ENCODE assay signal across 15 cellular contexts in the genomic region with DNA sequence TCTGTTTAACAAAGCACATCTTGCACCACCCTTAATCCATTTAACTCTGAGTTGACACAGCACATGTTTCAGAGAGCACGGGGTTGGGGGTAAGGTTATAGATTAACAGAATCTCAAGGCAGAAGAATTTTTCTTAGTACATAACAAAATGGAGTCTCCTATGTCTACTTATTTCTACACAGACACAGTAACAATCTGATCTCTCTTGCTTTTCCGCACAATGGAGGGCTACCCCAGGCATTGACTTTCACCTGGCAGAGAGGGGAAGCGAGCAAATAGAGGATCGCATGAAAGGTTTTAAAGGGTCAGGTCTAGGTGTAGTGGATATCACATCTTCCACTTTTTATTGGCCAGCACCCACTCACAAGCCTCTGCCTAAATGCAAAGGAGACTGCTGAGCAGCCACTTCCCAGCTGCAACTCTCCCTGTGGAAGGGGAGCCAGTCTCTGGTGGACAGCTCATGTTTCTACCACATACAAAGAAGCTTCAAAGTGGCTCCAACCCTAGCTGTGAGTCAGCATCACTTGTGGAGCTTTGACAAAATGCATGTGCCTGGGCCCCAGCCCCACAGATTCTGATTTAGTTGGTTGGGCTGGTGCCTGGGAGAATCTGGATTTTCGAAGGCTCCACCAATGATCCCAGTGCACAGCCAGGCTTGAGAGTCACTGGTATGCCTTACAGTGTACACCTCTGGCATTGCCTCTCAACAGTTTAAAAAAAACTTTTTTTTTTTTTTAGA. TPM values are rescaled to one million over a fixed set of nuclear protein-coding genes. Genes with fewer than 3 reads are reported as not detected.
DNase-seq lines count a peak whose midpoint lies in the region; ATAC-seq and TF ChIP-seq lines count a peak whose summit lies in the region.
"Had no signal": no experiment of that assay in that cellular context is flagged by ENCODE, and none has a peak within 500 bp of the region (broad histone marks: within the 10 kb centered on the region; RNA-seq: fewer than 3 reads in every experiment).

No MANE protein-coding gene starts in this region.

- H3K27ac Mint-ChIP-seq in nephron (peak overlapping the region; percentile 73 to 89 (median 84)), WTC11 (no peak overlapping the region)

- POLR2A ChIA-PET in WTC11 (lab: Charles Lee): no interaction called here

- H3K4me3 Mint-ChIP-seq in nephron: no peak overlapping the region
- no peak overlapping the region for H3K4me3 Mint-ChIP-seq in WTC11
- H3K4me3 Mint-ChIP-seq: IgD-negative memory B cell had no signal

- peaks cover 9% of the 10 kb centered on the region for H3K4me1 Mint-ChIP-seq in nephron
- peaks cover 43% of the 10 kb centered on the region for H3K4me1 Mint-ChIP-seq in WTC11

- intact Hi-C loops in sciatic nerve (cut with DNase I): no loop called here

- H3K36me3 Mint-ChIP-seq in nephron (ENCODE audit: low read depth) (no peaks in the 10 kb centered on the region), WTC11 (no peaks in the 10 kb centered on the region)

- no peak overlapping the region for H3K4me3 ChIP-seq in choroid plexus epithelial cell (ENCODE audit: low read depth, low read length)
- H3K4me3 ChIP-seq: PC-9 had no signal

- H3K27me3 Mint-ChIP-seq in nephron (ENCODE audit: low read depth): peaks cover 28% of the 10 kb centered on the region
- peaks cover 11% of the 10 kb centered on the region for H3K27me3 Mint-ChIP-seq in WTC11 (ENCODE audit: low read depth)

- CTCF ChIA-PET in WTC11 (lab: Charles Lee): interaction anchor here (1.1 to 1.3 kb wide), 2 partner anchors 69 to 156 kb away, joined by 3 read pairs; no protein-coding TSS in a partner anchor

- DNase-seq in GM03348 (ENCODE audit: low spot score) (peak; percentile 48), NCI-H187 (lab: John Stamatoyannopoulos, UW) (peak; percentile 66 to 67), choroid plexus epithelial cell (ENCODE audit: low read depth) (peak; percentile 51), NCI-H2029 (lab: John Stamatoyannopoulos, UW) (no peak), sciatic nerve (ENCODE audit: low spot score) (no peak), WTC11 (ENCODE audit: low spot score) (no peak)
- DNase-seq: effector memory CD4-positive, alpha-beta T cell; mammary epithelial cell; NCI-H1694; PC-9; posterior cingulate gyrus; T-helper 9 cell had no signal

- TF ChIP-seq CTCF in choroid plexus epithelial cell (conservative IDR thresholded peaks at IDR 0.05; ENCODE audit: low read depth, low read length) (no peak), nephron (IDR thresholded peaks at IDR 0.05; ENCODE audit: unreplicated experiment in 3 of 3) (no peak), WTC11 (IDR thresholded peaks at IDR 0.05) (no peak)

- H3K9me3 Mint-ChIP-seq in nephron (no peaks in the 10 kb centered on the region), WTC11 (no peaks in the 10 kb centered on the region)
- H3K9me3 Mint-ChIP-seq: IgD-negative memory B cell had no signal

- ATAC-seq in esophagus mucosa (no peak), sciatic nerve (no peak), WTC11 (no peak)

TF ChIP-seq in WTC11, 78 proteins besides CTCF, POLR2A, EP300 and RAD21:
- no peak for TF ChIP-seq NFYB (CRISPR knock-in tag; conservative IDR thresholded peaks at IDR 0.05; ENCODE audit: low read depth)
- no peak for TF ChIP-seq ELF4 (CRISPR knock-in tag; IDR thresholded peaks at IDR 0.05; ENCODE audit: low read depth)
- TF ChIP-seq, protein P1, sequence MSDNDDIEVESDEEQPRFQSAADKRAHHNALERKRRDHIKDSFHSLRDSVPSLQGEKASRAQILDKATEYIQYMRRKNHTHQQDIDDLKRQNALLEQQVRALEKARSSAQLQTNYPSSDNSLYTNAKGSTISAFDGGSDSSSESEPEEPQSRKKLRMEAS (CRISPR knock-in tag; IDR thresholded peaks at IDR 0.05): no peak
- TF ChIP-seq SMAD3 (CRISPR knock-in tag; IDR thresholded peaks at IDR 0.05; ENCODE audit: borderline replicate concordance): no peak
- TF ChIP-seq, protein P2, sequence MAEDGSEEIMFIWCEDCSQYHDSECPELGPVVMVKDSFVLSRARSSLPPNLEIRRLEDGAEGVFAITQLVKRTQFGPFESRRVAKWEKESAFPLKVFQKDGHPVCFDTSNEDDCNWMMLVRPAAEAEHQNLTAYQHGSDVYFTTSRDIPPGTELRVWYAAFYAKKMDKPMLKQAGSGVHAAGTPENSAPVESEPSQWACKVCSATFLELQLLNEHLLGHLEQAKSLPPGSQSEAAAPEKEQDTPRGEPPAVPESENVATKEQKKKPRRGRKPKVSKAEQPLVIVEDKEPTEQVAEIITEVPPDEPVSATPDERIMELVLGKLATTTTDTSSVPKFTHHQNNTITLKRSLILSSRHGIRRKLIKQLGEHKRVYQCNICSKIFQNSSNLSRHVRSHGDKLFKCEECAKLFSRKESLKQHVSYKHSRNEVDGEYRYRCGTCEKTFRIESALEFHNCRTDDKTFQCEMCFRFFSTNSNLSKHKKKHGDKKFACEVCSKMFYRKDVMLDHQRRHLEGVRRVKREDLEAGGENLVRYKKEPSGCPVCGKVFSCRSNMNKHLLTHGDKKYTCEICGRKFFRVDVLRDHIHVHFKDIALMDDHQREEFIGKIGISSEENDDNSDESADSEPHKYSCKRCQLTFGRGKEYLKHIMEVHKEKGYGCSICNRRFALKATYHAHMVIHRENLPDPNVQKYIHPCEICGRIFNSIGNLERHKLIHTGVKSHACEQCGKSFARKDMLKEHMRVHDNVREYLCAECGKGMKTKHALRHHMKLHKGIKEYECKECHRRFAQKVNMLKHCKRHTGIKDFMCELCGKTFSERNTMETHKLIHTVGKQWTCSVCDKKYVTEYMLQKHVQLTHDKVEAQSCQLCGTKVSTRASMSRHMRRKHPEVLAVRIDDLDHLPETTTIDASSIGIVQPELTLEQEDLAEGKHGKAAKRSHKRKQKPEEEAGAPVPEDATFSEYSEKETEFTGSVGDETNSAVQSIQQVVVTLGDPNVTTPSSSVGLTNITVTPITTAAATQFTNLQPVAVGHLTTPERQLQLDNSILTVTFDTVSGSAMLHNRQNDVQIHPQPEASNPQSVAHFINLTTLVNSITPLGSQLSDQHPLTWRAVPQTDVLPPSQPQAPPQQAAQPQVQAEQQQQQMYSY (CRISPR knock-in tag; IDR thresholded peaks at IDR 0.05): no peak
- TF ChIP-seq TEAD4 (CRISPR knock-in tag; IDR thresholded peaks at IDR 0.05): no peak
- TF ChIP-seq NFE2L1 (CRISPR knock-in tag; IDR thresholded peaks at IDR 0.05): no peak
- TF ChIP-seq, protein P3, sequence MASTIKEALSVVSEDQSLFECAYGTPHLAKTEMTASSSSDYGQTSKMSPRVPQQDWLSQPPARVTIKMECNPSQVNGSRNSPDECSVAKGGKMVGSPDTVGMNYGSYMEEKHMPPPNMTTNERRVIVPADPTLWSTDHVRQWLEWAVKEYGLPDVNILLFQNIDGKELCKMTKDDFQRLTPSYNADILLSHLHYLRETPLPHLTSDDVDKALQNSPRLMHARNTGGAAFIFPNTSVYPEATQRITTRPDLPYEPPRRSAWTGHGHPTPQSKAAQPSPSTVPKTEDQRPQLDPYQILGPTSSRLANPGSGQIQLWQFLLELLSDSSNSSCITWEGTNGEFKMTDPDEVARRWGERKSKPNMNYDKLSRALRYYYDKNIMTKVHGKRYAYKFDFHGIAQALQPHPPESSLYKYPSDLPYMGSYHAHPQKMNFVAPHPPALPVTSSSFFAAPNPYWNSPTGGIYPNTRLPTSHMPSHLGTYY (CRISPR knock-in tag; IDR thresholded peaks at IDR 0.05): no peak
- TF ChIP-seq ZNF219 (CRISPR knock-in tag; IDR thresholded peaks at IDR 0.05; ENCODE audit: borderline replicate concordance): no peak
- no peak for TF ChIP-seq SOX15 (CRISPR knock-in tag; IDR thresholded peaks at IDR 0.05)
- TF ChIP-seq, protein P4, sequence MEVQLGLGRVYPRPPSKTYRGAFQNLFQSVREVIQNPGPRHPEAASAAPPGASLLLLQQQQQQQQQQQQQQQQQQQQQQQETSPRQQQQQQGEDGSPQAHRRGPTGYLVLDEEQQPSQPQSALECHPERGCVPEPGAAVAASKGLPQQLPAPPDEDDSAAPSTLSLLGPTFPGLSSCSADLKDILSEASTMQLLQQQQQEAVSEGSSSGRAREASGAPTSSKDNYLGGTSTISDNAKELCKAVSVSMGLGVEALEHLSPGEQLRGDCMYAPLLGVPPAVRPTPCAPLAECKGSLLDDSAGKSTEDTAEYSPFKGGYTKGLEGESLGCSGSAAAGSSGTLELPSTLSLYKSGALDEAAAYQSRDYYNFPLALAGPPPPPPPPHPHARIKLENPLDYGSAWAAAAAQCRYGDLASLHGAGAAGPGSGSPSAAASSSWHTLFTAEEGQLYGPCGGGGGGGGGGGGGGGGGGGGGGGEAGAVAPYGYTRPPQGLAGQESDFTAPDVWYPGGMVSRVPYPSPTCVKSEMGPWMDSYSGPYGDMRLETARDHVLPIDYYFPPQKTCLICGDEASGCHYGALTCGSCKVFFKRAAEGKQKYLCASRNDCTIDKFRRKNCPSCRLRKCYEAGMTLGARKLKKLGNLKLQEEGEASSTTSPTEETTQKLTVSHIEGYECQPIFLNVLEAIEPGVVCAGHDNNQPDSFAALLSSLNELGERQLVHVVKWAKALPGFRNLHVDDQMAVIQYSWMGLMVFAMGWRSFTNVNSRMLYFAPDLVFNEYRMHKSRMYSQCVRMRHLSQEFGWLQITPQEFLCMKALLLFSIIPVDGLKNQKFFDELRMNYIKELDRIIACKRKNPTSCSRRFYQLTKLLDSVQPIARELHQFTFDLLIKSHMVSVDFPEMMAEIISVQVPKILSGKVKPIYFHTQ (CRISPR knock-in tag; IDR thresholded peaks at IDR 0.05): no peak
- TF ChIP-seq NFATC4 (CRISPR knock-in tag; IDR thresholded peaks at IDR 0.05): no peak
TF ChIP-seq in WTC11: peak in this region for 0.

RNA-seq across cellular contexts. Expression of a gene that starts 7.2 kb away (rescaled TPM):
- total RNA-seq in esophagus mucosa (22.6 TPM), sciatic nerve (40.7 TPM), WTC11 (2021) (14.2 to 18.2 TPM (median 17.3 TPM) in 3 replicates)

RNA-seq across cellular contexts. Expression of a gene that starts 7.4 kb away (rescaled TPM):
- total RNA-seq in esophagus mucosa (1.8 TPM), sciatic nerve (3.3 TPM), WTC11 (2021) (38.4 to 49.1 TPM (median 38.6 TPM) in 3 replicates)

RNA-seq across cellular contexts. Expression of a gene that starts 37.0 kb away (rescaled TPM):
- total RNA-seq in esophagus mucosa: 68.1 TPM
- total RNA-seq in sciatic nerve: not detected
- total RNA-seq in WTC11 (2021): 0.80 to 1.5 TPM (median 1.0 TPM) in 3 replicates

Comparison
In these comparisons a context has a peak if more than half of its experiments do, and no peak if none do; other contexts are left out.
1. DNase-seq: peak in GM03348 (single experiment), NCI-H187 (2 of 2) and choroid plexus epithelial cell (single experiment); none in NCI-H2029 (single experiment), sciatic nerve (single experiment) and WTC11 (single experiment).
2. RNA of a gene that starts 37.0 kb away (total RNA-seq): 68.1 TPM in esophagus mucosa (single experiment); 0.80 to 1.5 TPM in WTC11 and not detected in sciatic nerve (single experiment); every median in the first group is over 10 times any median in the second.